24 cellular contexts compared by ENCODE assay signal in genomic region chr3:108182339-108182738, GRCh38. TPM values are rescaled to one million over a fixed set of nuclear protein-coding genes. Genes with fewer than 3 reads are reported as not detected.
DNase-seq lines count a peak whose midpoint lies in the region; ATAC-seq and TF ChIP-seq lines count a peak whose summit lies in the region.
"Had no signal": no experiment of that assay in that cellular context is flagged by ENCODE, and none has a peak within 500 bp of the region (broad histone marks: within the 10 kb centered on the region; RNA-seq: fewer than 3 reads in every experiment).

No MANE protein-coding gene starts in this region.

- H3K27ac Mint-ChIP-seq in HFFc6 = peak overlapping the region; percentile 49
- H3K27ac Mint-ChIP-seq: B cell; H9; T-helper 2 cell treated with Interferon-gamma antibody and Interleukin-4, amounts not matched to agents 5 μg/mL and 100 μg/mL, for 36 hours; type B pancreatic cell had no signal

- H3K9me3 Mint-ChIP-seq in HFFc6 = peaks cover 10% of the 10 kb centered on the region
- H3K9me3 Mint-ChIP-seq: H9; T-helper 2 cell treated with Interferon-gamma antibody and Interleukin-4, amounts not matched to agents 5 μg/mL and 100 μg/mL, for 36 hours had no signal

- no peak overlapping the region for H3K4me3 ChIP-seq in fibroblast of mammary gland (ENCODE audit: control insufficient read depth, low read depth, low read length)
- H3K4me3 ChIP-seq in lower leg skin (ENCODE audit: low read depth, poor library complexity, severe bottlenecking) = no peak overlapping the region
- H3K4me3 ChIP-seq: A549, esophagus squamous epithelium had no signal

- WGBS in lower leg skin, 2 donors = 56 to 77% methylated on average over 1 of the region's 1 CpG

- intact Hi-C loops in lower leg skin (cut with DNase I; ENCODE audit: low total_unique reads) = no loop called here

- no peak for ATAC-seq in GM19324 (IDR thresholded peaks at IDR 0.05; ENCODE audit: low FRiP score, unreplicated experiment)
- ATAC-seq: A549, left lobe of liver, sciatic nerve had no signal

- TF ChIP-seq CTCF in HFFc6 (IDR thresholded peaks at IDR 0.05) = no peak
- TF ChIP-seq CTCF in fibroblast of mammary gland (conservative IDR thresholded peaks at IDR 0.05; ENCODE audit: control insufficient read depth, insufficient read depth, low read depth, low read length) = no peak
- no peak for TF ChIP-seq CTCF in lower leg skin (IDR thresholded peaks at IDR 0.05)

- no peak for TF ChIP-seq POLR2A in lower leg skin (IDR thresholded peaks at IDR 0.05)

- H3K4me1 Mint-ChIP-seq in HFFc6 (ENCODE audit: low read depth) = peaks cover 64% of the 10 kb centered on the region

- H3K27ac ChIP-seq in substantia nigra (ENCODE audit: low read depth, low read length, poor library complexity, severe bottlenecking) = no peak overlapping the region
- H3K27ac ChIP-seq: A549, esophagus squamous epithelium had no signal

- H3K27me3 Mint-ChIP-seq in HFFc6 (ENCODE audit: insufficient read depth) = no peaks in the 10 kb centered on the region
- H3K27me3 Mint-ChIP-seq: activated B cell treated with CpG ODN at 0.5 μM for 24 hours, B cell, brain, type B pancreatic cell had no signal

- 0 out of 2 replicates have a peak overlapping the region, but pooled peaks have one; percentile 6 for H3K4me3 Mint-ChIP-seq in HFFc6
- H3K4me3 Mint-ChIP-seq: activated B cell treated with CpG ODN at 0.5 μM for 24 hours; B cell; brain; H9; T-helper 2 cell treated with Interferon-gamma antibody and Interleukin-4, amounts not matched to agents 5 μg/mL and 100 μg/mL, for 36 hours; type B pancreatic cell had no signal

- peak; percentile 57 for DNase-seq in COR-L47 (lab: John Stamatoyannopoulos, UW)
- no peak for DNase-seq in HFFc6
- peak; percentile 26 for DNase-seq in NCI-H226
- peak; percentile 33 for DNase-seq in fibroblast of mammary gland (ENCODE audit: low read depth)
- no peak for DNase-seq in RKO (ENCODE audit: low spot score)
- DNase-seq in lower leg skin (ENCODE audit: low spot score in 2 of 2) = no peak
- DNase-seq in substantia nigra (lab: John Stamatoyannopoulos, UW) = no peak
- DNase-seq: activated B cell treated with CpG ODN at 0.5 μM for 24 hours; activated CD4-positive, alpha-beta T cell treated with anti-CD3 and anti-CD28 coated beads, Interleukin-2, amount 50 U/mL, for 48 hours; activated effector memory CD4-positive, alpha-beta T cell treated with Interleukin-2 at 50 U/mL for 16 hours; effector memory CD4-positive, alpha-beta T cell; esophagus squamous epithelium; H9; NCI-H2029; NCI-H526; stimulated activated CD8-positive, alpha-beta memory T cell treated with anti-CD3 and anti-CD28 coated beads, Interleukin-4, amount 100 ng/mL, for 48 hours had no signal

- peaks cover 26% of the 10 kb centered on the region for H3K36me3 Mint-ChIP-seq in HFFc6 (ENCODE audit: low read depth)

RNA-seq across cellular contexts. Expression of gene IFT57, which starts 39.9 kb away (rescaled TPM):
- 10 to 100 TPM; 53.6 to 65.3 (median 58.7) TPM for total RNA-seq in HFFc6 (2021; fragmentation: NEBNext Ultra II Directional; extraction: Animal tissue kit (Norgen Biotek cat#: 25700))
- total RNA-seq in lower leg skin = 10 to 100 TPM; 22.4 to 35.8 (median 28.1) TPM

Comparison
In these comparisons a context has a peak if more than half of its experiments do, and no peak if none do; other contexts are left out.
1. DNase-seq: peak in COR-L47 (single experiment), NCI-H226 (single experiment) and fibroblast of mammary gland (single experiment); none in HFFc6 (single experiment), RKO (single experiment), lower leg skin (0 of 2) and substantia nigra (0 of 49).